Comparison of ENCODE assay signal across 8 cellular contexts in genomic region chr1:111593403-111594127, GRCh38. TPM values are rescaled to one million over a fixed set of nuclear protein-coding genes. Genes with fewer than 3 reads are reported as not detected.
DNase-seq lines count a peak whose midpoint lies in the region; ATAC-seq and TF ChIP-seq lines count a peak whose summit lies in the region.

No MANE protein-coding gene starts in this region.

- no peaks in the 10 kb centered on the region for H3K27me3 ChIP-seq in Panc1 (ENCODE audit: control insufficient read depth, insufficient read depth, low read length)
- H3K27me3 ChIP-seq in esophagus muscularis mucosa: no peaks in the 10 kb centered on the region
- no peaks in the 10 kb centered on the region for H3K27me3 ChIP-seq in psoas muscle (ENCODE audit: insufficient read depth in 3 of 3, low read length in 2 of 3)

- ATAC-seq in Panc1: peak; percentile 65; the same call in 1 of the 2 replicates
- ATAC-seq in psoas muscle: no peak
- ATAC-seq in GM19397 (IDR thresholded peaks at IDR 0.05; ENCODE audit: unreplicated experiment): no peak
- no peak for ATAC-seq in GM18519 (IDR thresholded peaks at IDR 0.05; ENCODE audit: low FRiP score, unreplicated experiment)

- H3K9me3 ChIP-seq in Panc1 (ENCODE audit: control insufficient read depth, insufficient read depth, low read depth, low read length) (no peaks in the 10 kb centered on the region), esophagus muscularis mucosa (no peaks in the 10 kb centered on the region), psoas muscle (no peaks in the 10 kb centered on the region)

- in situ Hi-C loops in Panc1 (cut with HindIII; ENCODE audit: low pct_unique_long_range_greater_than_20kb, low sequenced_read_pairs): no loop called here

- intact Hi-C loops in Panc1 (cut with micrococcal nuclease; ENCODE audit: unreplicated experiment): no loop called here
- intact Hi-C loops in esophagus muscularis mucosa (cut with DNase I): no loop called here
- intact Hi-C loops in psoas muscle (cut with DNase I): loop anchor here in 1 of 2 donors (1.0 kb wide), 1 partner anchor 26 kb away; the partner anchor contains the start of gene RAP1A

- no peak overlapping the region for H3K27ac ChIP-seq in Panc1 (ENCODE audit: low read length)
- H3K27ac ChIP-seq in esophagus muscularis mucosa (replicated peaks in 1 of 4): peak overlapping the region; percentile 77 to 85 (median 81)
- peak overlapping the region; percentile 87 for H3K27ac ChIP-seq in psoas muscle

- BruUV-seq in Panc1 (replicated peaks; lab: Mats Ljungman, UMichigan): no TSS peak

- POLR2A ChIA-PET in Panc1 (lab: Charles Lee): interaction anchor here (0.6 kb wide), 1 partner anchor 12 kb away, joined by 5 read pairs; no protein-coding TSS in a partner anchor

- no peak for TF ChIP-seq EP300 in esophagus muscularis mucosa (IDR thresholded peaks at IDR 0.05)

- H3K4me1 ChIP-seq in Panc1 (ENCODE audit: control insufficient read depth, insufficient read depth, low read length): peaks cover 3% of the 10 kb centered on the region; the same call in 1 of the 2 replicates
- H3K4me1 ChIP-seq in esophagus muscularis mucosa: peaks cover 41 to 73% (median 70%) of the 10 kb centered on the region in 4 donors
- peaks cover 25% of the 10 kb centered on the region for H3K4me1 ChIP-seq in psoas muscle

- CTCF ChIA-PET in Panc1 (lab: Charles Lee): no interaction called here

- TF ChIP-seq CTCF in Panc1 (IDR thresholded peaks at IDR 0.05): no peak
- no peak for TF ChIP-seq CTCF in esophagus muscularis mucosa (IDR thresholded peaks at IDR 0.05)
- no peak for TF ChIP-seq CTCF in psoas muscle (IDR thresholded peaks at IDR 0.05)

- DNase-seq in Panc1 (ENCODE audit: low read depth, low spot score) (no peak), esophagus muscularis mucosa (ENCODE audit: extremely low spot score) (peak; percentile 24), psoas muscle (no peak), HT-29 (ENCODE audit: low spot score) (no peak), NCI-H1694 (lab: John Stamatoyannopoulos, UW) (no peak)

- H3K36me3 ChIP-seq in Panc1 (ENCODE audit: control insufficient read depth, insufficient read depth, low read length): no peaks in the 10 kb centered on the region
- H3K36me3 ChIP-seq in esophagus muscularis mucosa: no peaks in the 10 kb centered on the region
- H3K36me3 ChIP-seq in psoas muscle (ENCODE audit: insufficient read depth in 1 of 2, low read depth in 1 of 2): no peaks in the 10 kb centered on the region

- 64% methylated on average over 3 of the region's 3 CpGs for WGBS in esophagus muscularis mucosa
- 47 to 55% (median 52%) methylated on average over 3 of the region's 3 CpGs for WGBS in psoas muscle, 3 donors

- H3K4me3 ChIP-seq in GM08714 (ENCODE audit: low read length) (peak overlapping the region; percentile 36; the same call in 1 of the 2 replicates), Panc1 (ENCODE audit: low read depth in 2 of 2, low read length in 2 of 2) (no peak overlapping the region), esophagus muscularis mucosa (peak overlapping the region in 3 of 4 donors; percentile 17 to 28 (median 21)), psoas muscle (peak overlapping the region; percentile 33)

- no peak for TF ChIP-seq POLR2A in esophagus muscularis mucosa (IDR thresholded peaks at IDR 0.05; ENCODE audit: low read depth)

RNA-seq across cellular contexts. Expression of gene RAP1A, which starts 26.0 kb away (rescaled TPM):
- total RNA-seq in Panc1 (2021; ENCODE audit: unreplicated experiment) (37.1 TPM), esophagus muscularis mucosa (100 to 1,000 TPM; 171 to 325 (median 216) TPM), psoas muscle (10 to 100 TPM; 63.6 to 94.8 (median 73.8) TPM)
- 35.8 TPM for polyA plus RNA-seq in Panc1 (2012; ENCODE audit: insufficient read length)
- polyA plus RNA-seq in psoas muscle: 100 to 1,000 TPM in 2 of 3 donors, 10 to 100 TPM in 1; 64.2 to 235 (median 102) TPM
- total RNA-seq in HT-29 (2014; rRNA removed; shearing (Covaris generic)): 4.1 and 4.2 TPM in 2 replicates

Comparison
In these comparisons a context has a peak if more than half of its experiments do, and no peak if none do; other contexts are left out.
1. H3K4me3 ChIP-seq: peak in GM08714 (single experiment), esophagus muscularis mucosa (3 of 4) and psoas muscle (single experiment); none in Panc1 (0 of 2).